Comparison of ENCODE assay signal across 28 cellular contexts in genomic region chr6:34028691-34029360, GRCh38.
"Had no signal": no experiment of that assay in that cellular context is flagged by ENCODE, and none has a peak within 500 bp of the region (broad histone marks: within the 10 kb centered on the region; RNA-seq: fewer than 3 reads in every experiment).

No MANE protein-coding gene starts in this region.

- FAIRE-seq: endothelial cell of umbilical vein, islet of Langerhans had no signal

- H3K4me2 ChIP-seq: smooth muscle cell had no signal

- H3K9me3 ChIP-seq: gastroesophageal sphincter, neutrophil, suprapubic skin, transverse colon, upper lobe of right lung, uterus had no signal

- DNase-seq: dermis blood vessel endothelial cell; effector memory CD4-positive, alpha-beta T cell; foreskin keratinocyte; heart right ventricle; hippocampal formation; kidney glomerular epithelial cell; left colon; left ventricle myocardium superior; natural killer cell; stimulated activated CD4-positive, alpha-beta T cell treated with anti-CD3 and anti-CD28 coated beads, Interleukin-12 subunit alpha, Interleukin-12 subunit beta, amount 100 ng/mL, for 4 hours; stimulated activated CD4-positive, alpha-beta T cell treated with anti-CD3 and anti-CD28 coated beads, Interleukin-1b, Interleukin-23, amount 100 ng/mL, for 48 hours; stimulated activated CD4-positive, alpha-beta T cell treated with anti-CD3 and anti-CD28 coated beads, Interleukin-4, amount 100 ng/mL, for 1 hour; stimulated activated CD8-positive, alpha-beta memory T cell treated with anti-CD3 and anti-CD28 coated beads, Interleukin-4, amount 100 ng/mL, for 48 hours; stimulated activated naive CD4-positive, alpha-beta T cell; stimulated activated naive CD8-positive, alpha-beta T cell treated with anti-CD3 and anti-CD28 coated beads, Interleukin-15, amount 100 ng/mL, for 72 hours; transverse colon; upper lobe of right lung; uterus had no signal

- H3K27me3 ChIP-seq: neutrophil, transverse colon, upper lobe of right lung, uterus had no signal

- H3K36me3 ChIP-seq: esophagus muscularis mucosa, gastroesophageal sphincter, heart right ventricle, neutrophil, suprapubic skin, transverse colon, upper lobe of right lung, uterus had no signal

- H2AFZ ChIP-seq: parathyroid adenoma had no signal

- H3K27ac ChIP-seq: coronary artery, esophagus muscularis mucosa, foreskin keratinocyte, gastroesophageal sphincter, heart right ventricle, neutrophil, parathyroid adenoma, suprapubic skin, transverse colon, upper lobe of right lung, uterus had no signal

- H3K4me1 ChIP-seq: esophagus muscularis mucosa, foreskin keratinocyte, gastroesophageal sphincter, heart right ventricle, parathyroid adenoma, suprapubic skin, upper lobe of right lung, uterus had no signal

- H3K9ac ChIP-seq: parathyroid adenoma had no signal

- H3K4me3 ChIP-seq: coronary artery, esophagus muscularis mucosa, gastroesophageal sphincter, heart right ventricle, lung, smooth muscle cell, suprapubic skin, transverse colon, upper lobe of right lung, uterus had no signal
